Comparison of ENCODE assay signal across 28 cellular contexts in genomic region chr21:25330266-25330665, GRCh38.
A peak's percentile ranks its signal among the peaks of the same experiment; 100 is the strongest.
DNase-seq lines count a peak whose midpoint lies in the region; ATAC-seq and TF ChIP-seq lines count a peak whose summit lies in the region.
"Had no signal": no experiment of that assay in that cellular context is flagged by ENCODE, and none has a peak within 500 bp of the region (broad histone marks: within the 10 kb centered on the region; RNA-seq: fewer than 3 reads in every experiment).

No MANE protein-coding gene starts in this region.

- H3K27ac ChIP-seq in SJSA1, result peak overlapping the region; percentile 21; the same call in 1 of the 2 replicates
- H3K27ac ChIP-seq: lower lobe of right lung, stomach, thyroid gland, vagina had no signal

- H3K36me3 ChIP-seq in SJSA1 (no peaks in the 10 kb centered on the region), BE2C (no peaks in the 10 kb centered on the region)
- H3K36me3 ChIP-seq: lower lobe of right lung, stomach, thyroid gland, vagina had no signal

- H3K27me3 ChIP-seq in SJSA1 (replicated peaks) (no peaks in the 10 kb centered on the region), BE2C (no peaks in the 10 kb centered on the region)
- H3K27me3 ChIP-seq: stomach, thyroid gland, vagina had no signal

- no peaks in the 10 kb centered on the region for H3K9me3 ChIP-seq in SJSA1 (replicated peaks)
- H3K9me3 ChIP-seq in BE2C, result no peaks in the 10 kb centered on the region
- H3K9me3 ChIP-seq: lower lobe of right lung, stomach, thyroid gland, vagina had no signal

- peak overlapping the region; percentile 96 for H3K27ac Mint-ChIP-seq in HFFc6
- H3K27ac Mint-ChIP-seq: CD8-positive, alpha-beta memory T cell; progenitor cell of endocrine pancreas had no signal

- peaks cover 91% of the 10 kb centered on the region for H3K4me1 Mint-ChIP-seq in HFFc6 (ENCODE audit: low read depth)
- H3K4me1 Mint-ChIP-seq: CD8-positive, alpha-beta memory T cell had no signal

- no peaks in the 10 kb centered on the region for H3K27me3 Mint-ChIP-seq in HFFc6 (ENCODE audit: insufficient read depth)
- H3K27me3 Mint-ChIP-seq: CD8-positive, alpha-beta memory T cell; naive B cell; progenitor cell of endocrine pancreas had no signal

- peaks cover 28% of the 10 kb centered on the region for H3K36me3 Mint-ChIP-seq in HFFc6 (ENCODE audit: low read depth)
- H3K36me3 Mint-ChIP-seq: naive B cell had no signal

- DNase-seq in A172 (ENCODE audit: low spot score) (peak; percentile 86), HFFc6 (peak; percentile 70), SJSA1 (ENCODE audit: low read depth in 1 of 2, low spot score in 2 of 2) (no peak), fibroblast of mammary gland (ENCODE audit: low read depth) (peak; percentile 72), BE2C (no peak), epidermal melanocyte (ENCODE audit: insufficient read length, low spot score) (no peak), anterior cingulate cortex (lab: John Stamatoyannopoulos, UW) (no peak)
- DNase-seq: activated CD4-positive, alpha-beta T cell treated with anti-CD3 and anti-CD28 coated beads, Interleukin-2, amount 50 U/mL, for 4 hours; activated naive CD4-positive, alpha-beta T cell; CD8-positive, alpha-beta memory T cell; hypothalamus; KBM-7; lower lobe of right lung; midbrain; naive B cell; NCI-H1436 treated with DMSO at 0.1 percent for 48 hours; NCI-H510A; OCI-M1; Right ventricle myocardium superior; stimulated activated CD4-positive, alpha-beta T cell treated with anti-CD3 and anti-CD28 coated beads, Interleukin-12 subunit alpha, Interleukin-12 subunit beta, amount 100 ng/mL, for 4 hours; stimulated activated CD4-positive, alpha-beta T cell treated with anti-CD3 and anti-CD28 coated beads, Interleukin-2, amount 100 ng/mL, for 48 hours; stomach; thyroid gland had no signal

- H3K4me1 ChIP-seq in SJSA1 (replicated peaks), result peaks cover 16% of the 10 kb centered on the region
- H3K4me1 ChIP-seq in BE2C, result peaks cover 4% of the 10 kb centered on the region
- H3K4me1 ChIP-seq: lower lobe of right lung, stomach, thyroid gland, vagina had no signal

- no peaks in the 10 kb centered on the region for H3K9me3 Mint-ChIP-seq in HFFc6

- peak overlapping the region; percentile 40 for H3K4me3 Mint-ChIP-seq in HFFc6
- H3K4me3 Mint-ChIP-seq: CD8-positive, alpha-beta memory T cell; naive B cell had no signal

- ATAC-seq in GM18867 (IDR thresholded peaks at IDR 0.05; ENCODE audit: unreplicated experiment), result no peak
- ATAC-seq: activated CD4-positive, CD25-positive, alpha-beta regulatory T cell treated with anti-CD3 and anti-CD28 coated beads, Interleukin-2, amount 50 U/mL, for 24 hours; lower lobe of right lung; sciatic nerve had no signal

- H3K4me3 ChIP-seq in SJSA1 (no peak overlapping the region), fibroblast of mammary gland (ENCODE audit: control insufficient read depth, low read depth, low read length) (no peak overlapping the region), BE2C (ENCODE audit: low read depth, low read length) (no peak overlapping the region)
- H3K4me3 ChIP-seq: lower lobe of right lung, stomach, thyroid gland, vagina had no signal

- TF ChIP-seq CTCF in HFFc6 (IDR thresholded peaks at IDR 0.05), result no peak
- no peak for TF ChIP-seq CTCF in fibroblast of mammary gland (conservative IDR thresholded peaks at IDR 0.05; ENCODE audit: control insufficient read depth, insufficient read depth, low read depth, low read length)
- no peak for TF ChIP-seq CTCF in BE2C (IDR thresholded peaks at IDR 0.05; ENCODE audit: low read depth, low read length)

Comparison
In these comparisons a context has a peak if more than half of its experiments do, and no peak if none do; other contexts are left out.
1. DNase-seq: peak in A172 (single experiment), HFFc6 (single experiment) and fibroblast of mammary gland (single experiment); none in SJSA1 (0 of 2), BE2C (single experiment), epidermal melanocyte (single experiment) and anterior cingulate cortex (0 of 58).